ENCODE assay signal across 12 cellular contexts in genomic region chr19:2043864-2044708, GRCh38. TPM values are rescaled to one million over a fixed set of nuclear protein-coding genes. Genes with fewer than 3 reads are reported as not detected.
DNase-seq lines count a peak whose midpoint lies in the region; ATAC-seq and TF ChIP-seq lines count a peak whose summit lies in the region.
"Had no signal": no experiment of that assay in that cellular context is flagged by ENCODE, and none has a peak within 500 bp of the region (broad histone marks: within the 10 kb centered on the region; RNA-seq: fewer than 3 reads in every experiment).

No MANE protein-coding gene starts in this region.

- no peaks in the 10 kb centered on the region for H3K27me3 ChIP-seq in upper lobe of right lung
- H3K27me3 ChIP-seq: SJCRH30 had no signal

- H3K27ac Mint-ChIP-seq in activated naive CD4-positive, alpha-beta T cell treated with anti-CD3 and anti-CD28 coated beads, Interleukin-2, amount 50 U/mL, for 24 hours = peak overlapping the region; percentile 46
- H3K27ac Mint-ChIP-seq in activated naive CD8-positive, alpha-beta T cell treated with anti-CD3 and anti-CD28 coated beads, Interleukin-2, amount 50 U/mL, for 24 hours = no peak overlapping the region
- peak overlapping the region; percentile 98 for H3K27ac Mint-ChIP-seq in memory B cell

- H3K4me1 ChIP-seq in upper lobe of right lung = peaks cover 84% of the 10 kb centered on the region

- H3K36me3 ChIP-seq in upper lobe of right lung = peaks cover 91% of the 10 kb centered on the region

- no peaks in the 10 kb centered on the region for H3K36me3 Mint-ChIP-seq in activated naive CD4-positive, alpha-beta T cell treated with anti-CD3 and anti-CD28 coated beads, Interleukin-2, amount 50 U/mL, for 24 hours
- peaks cover 3% of the 10 kb centered on the region for H3K36me3 Mint-ChIP-seq in activated naive CD8-positive, alpha-beta T cell treated with anti-CD3 and anti-CD28 coated beads, Interleukin-2, amount 50 U/mL, for 24 hours (ENCODE audit: low read depth)
- H3K36me3 Mint-ChIP-seq in memory B cell = peaks cover 16% of the 10 kb centered on the region

- H3K4me3 Mint-ChIP-seq in activated naive CD4-positive, alpha-beta T cell treated with anti-CD3 and anti-CD28 coated beads, Interleukin-2, amount 50 U/mL, for 24 hours = no peak overlapping the region
- H3K4me3 Mint-ChIP-seq in activated naive CD8-positive, alpha-beta T cell treated with anti-CD3 and anti-CD28 coated beads, Interleukin-2, amount 50 U/mL, for 24 hours = peak overlapping the region; percentile 26
- peak overlapping the region; percentile 59 for H3K4me3 Mint-ChIP-seq in memory B cell

- peaks cover 41% of the 10 kb centered on the region for H3K4me1 Mint-ChIP-seq in activated naive CD4-positive, alpha-beta T cell treated with anti-CD3 and anti-CD28 coated beads, Interleukin-2, amount 50 U/mL, for 24 hours
- H3K4me1 Mint-ChIP-seq in activated naive CD8-positive, alpha-beta T cell treated with anti-CD3 and anti-CD28 coated beads, Interleukin-2, amount 50 U/mL, for 24 hours = peaks cover 40% of the 10 kb centered on the region
- peaks cover 27% of the 10 kb centered on the region for H3K4me1 Mint-ChIP-seq in memory B cell

- no peak for ATAC-seq in activated naive CD8-positive, alpha-beta T cell treated with anti-CD3 and anti-CD28 coated beads, Interleukin-2, amount 50 U/mL, for 24 hours
- ATAC-seq in memory B cell (ENCODE audit: low read depth) = peak; percentile 3
- ATAC-seq in upper lobe of right lung = no peak
- ATAC-seq in HG02678 (IDR thresholded peaks at IDR 0.05; ENCODE audit: unreplicated experiment) = no peak
- ATAC-seq in SK-N-SH treated with all-trans-retinoic acid at 6 μM for 48 hours = no peak

- DNase-seq in activated naive CD4-positive, alpha-beta T cell (lab: John Stamatoyannopoulos, UW) = no peak
- no peak for DNase-seq in activated naive CD8-positive, alpha-beta T cell treated with anti-CD3 and anti-CD28 coated beads, Interleukin-2, amount 50 U/mL, for 24 hours
- DNase-seq in memory B cell (ENCODE audit: low spot score in 2 of 2) (peak; percentile 39 to 60), upper lobe of right lung (no peak), HPDE6-E6E7 (ENCODE audit: extremely low spot score) (no peak)
- DNase-seq: NCI-H1105; SJCRH30; stimulated activated naive CD4-positive, alpha-beta T cell treated with Interleukin-2 at 50 U/mL for 16 hours had no signal

- no peaks in the 10 kb centered on the region for H3K9me3 Mint-ChIP-seq in activated naive CD4-positive, alpha-beta T cell treated with anti-CD3 and anti-CD28 coated beads, Interleukin-2, amount 50 U/mL, for 24 hours
- no peaks in the 10 kb centered on the region for H3K9me3 Mint-ChIP-seq in activated naive CD8-positive, alpha-beta T cell treated with anti-CD3 and anti-CD28 coated beads, Interleukin-2, amount 50 U/mL, for 24 hours
- H3K9me3 Mint-ChIP-seq in memory B cell = no peaks in the 10 kb centered on the region

- H3K27me3 Mint-ChIP-seq in activated naive CD4-positive, alpha-beta T cell treated with anti-CD3 and anti-CD28 coated beads, Interleukin-2, amount 50 U/mL, for 24 hours = no peaks in the 10 kb centered on the region
- no peaks in the 10 kb centered on the region for H3K27me3 Mint-ChIP-seq in activated naive CD8-positive, alpha-beta T cell treated with anti-CD3 and anti-CD28 coated beads, Interleukin-2, amount 50 U/mL, for 24 hours
- no peaks in the 10 kb centered on the region for H3K27me3 Mint-ChIP-seq in memory B cell
- H3K27me3 Mint-ChIP-seq: progenitor cell of endocrine pancreas had no signal

- peak overlapping the region; percentile 18 for H3K27ac ChIP-seq in upper lobe of right lung
- H3K27ac ChIP-seq: SJCRH30 had no signal

- intact Hi-C loops in upper lobe of right lung (cut with DNase I) = no loop called here

- no peak for TF ChIP-seq CTCF in upper lobe of right lung (IDR thresholded peaks at IDR 0.05)

- no peak overlapping the region for H3K4me3 ChIP-seq in upper lobe of right lung
- H3K4me3 ChIP-seq: SJCRH30 had no signal

- H3K9me3 ChIP-seq in upper lobe of right lung = no peaks in the 10 kb centered on the region
- H3K9me3 ChIP-seq: SJCRH30 had no signal

TF ChIP-seq in SK-N-SH treated with all-trans-retinoic acid at 6 μM for 48 hours, 23 proteins besides CTCF, POLR2A, EP300 and RAD21:
- TF ChIP-seq ZNF8 (CRISPR knock-in tag; IDR thresholded peaks at IDR 0.05) (no peak), TOX (CRISPR knock-in tag; IDR thresholded peaks at IDR 0.05; ENCODE audit: borderline replicate concordance) (no peak), RARB (CRISPR knock-in tag; IDR thresholded peaks at IDR 0.05) (no peak), ZFP3 (CRISPR knock-in tag; IDR thresholded peaks at IDR 0.05) (no peak), CSDC2 (CRISPR knock-in tag; IDR thresholded peaks at IDR 0.05) (no peak), CREB5 (CRISPR knock-in tag; IDR thresholded peaks at IDR 0.05; ENCODE audit: low read depth) (no peak), TCF4 (CRISPR knock-in tag; IDR thresholded peaks at IDR 0.05; ENCODE audit: borderline replicate concordance) (no peak), ISL1 (CRISPR knock-in tag; IDR thresholded peaks at IDR 0.05) (no peak), ZFP30 (CRISPR knock-in tag; IDR thresholded peaks at IDR 0.05) (no peak), ZNF565 (CRISPR knock-in tag; conservative IDR thresholded peaks at IDR 0.05; ENCODE audit: low read depth) (no peak)

RNA-seq across cellular contexts. Expression of gene MKNK2, which starts 7.0 kb away (rescaled TPM):
- 314 TPM for total RNA-seq in upper lobe of right lung

RNA-seq across cellular contexts. Expression of gene BTBD2, which starts 28.6 kb away (rescaled TPM):
- total RNA-seq in upper lobe of right lung = 56.5 TPM

RNA-seq across cellular contexts. Expression of gene MOB3A, which starts 52.0 kb away (rescaled TPM):
- 58.8 TPM for total RNA-seq in upper lobe of right lung

RNA-seq across cellular contexts. Expression of gene IZUMO4, which starts 52.6 kb away (rescaled TPM):
- 6.8 TPM for total RNA-seq in upper lobe of right lung

Comparison
In these comparisons a context has a peak if more than half of its experiments do, and no peak if none do; other contexts are left out.
1. DNase-seq: peak in memory B cell (2 of 2); none in activated naive CD4-positive, alpha-beta T cell (0 of 4), activated naive CD8-positive, alpha-beta T cell treated with anti-CD3 and anti-CD28 coated beads, Interleukin-2, amount 50 U/mL, for 24 hours (single experiment), upper lobe of right lung (single experiment) and HPDE6-E6E7 (single experiment).